In genomic region chr12:120264086-120264485, GRCh38 we compare ENCODE assay signal across 9 cellular contexts. TPM values are rescaled to one million over a fixed set of nuclear protein-coding genes. Genes with fewer than 3 reads are reported as not detected.
A peak's percentile ranks its signal among the peaks of the same experiment; 100 is the strongest.
DNase-seq lines count a peak whose midpoint lies in the region; ATAC-seq and TF ChIP-seq lines count a peak whose summit lies in the region.
"Had no signal": no experiment of that assay in that cellular context is flagged by ENCODE, and none has a peak within 500 bp of the region (broad histone marks: within the 10 kb centered on the region; RNA-seq: fewer than 3 reads in every experiment).

No MANE protein-coding gene starts in this region.

- intact Hi-C loops in OCI-LY7 (cut with micrococcal nuclease; ENCODE audit: unreplicated experiment): loop anchor here (10.0 kb wide), 1 partner anchor 179 kb away; no protein-coding TSS in a partner anchor

- DNase-seq in BE2C: no peak
- no peak for DNase-seq in T-helper 17 cell
- DNase-seq in fibroblast of mammary gland (ENCODE audit: low read depth): no peak
- no peak for DNase-seq in neural progenitor cell (ENCODE audit: low spot score)
- DNase-seq in OCI-LY7 (ENCODE audit: low spot score): no peak
- DNase-seq: NCI-H1417 had no signal

- H3K36me3 Mint-ChIP-seq in T-helper 17 cell (ENCODE audit: low read depth) (peaks cover 8% of the 10 kb centered on the region), neural progenitor cell (peaks cover 2% of the 10 kb centered on the region)

- H3K4me3 ChIP-seq in BE2C (ENCODE audit: low read depth, low read length) (peak overlapping the region; percentile 72; the same call in 1 of the 2 replicates), fibroblast of mammary gland (ENCODE audit: control insufficient read depth, low read depth, low read length) (peak overlapping the region; percentile 89), neural progenitor cell (peak overlapping the region; percentile 97), OCI-LY7 (ENCODE audit: low read depth, low read length, poor library complexity, severe bottlenecking) (no peak overlapping the region)

- H3K36me3 ChIP-seq in BE2C: no peaks in the 10 kb centered on the region
- H3K36me3 ChIP-seq in neural progenitor cell: no peaks in the 10 kb centered on the region
- no peaks in the 10 kb centered on the region for H3K36me3 ChIP-seq in OCI-LY7 (ENCODE audit: insufficient read depth, low read length)

- H4K20me1 ChIP-seq in neural progenitor cell (ENCODE audit: low read depth) (peaks cover 43% of the 10 kb centered on the region), OCI-LY7 (ENCODE audit: insufficient read depth, low read length) (no peaks in the 10 kb centered on the region)

- TF ChIP-seq CTCF in BE2C (IDR thresholded peaks at IDR 0.05; ENCODE audit: low read depth, low read length) (no peak), fibroblast of mammary gland (conservative IDR thresholded peaks at IDR 0.05; ENCODE audit: control insufficient read depth, insufficient read depth, low read depth, low read length) (no peak), neural progenitor cell (IDR thresholded peaks at IDR 0.05) (no peak), OCI-LY7 (conservative IDR thresholded peaks at IDR 0.05; ENCODE audit: low read length) (no peak)

- H2AFZ ChIP-seq in neural progenitor cell (replicated peaks): no peak overlapping the region
- no peak overlapping the region for H2AFZ ChIP-seq in OCI-LY7 (ENCODE audit: low read length)

- H3K9me2 ChIP-seq in OCI-LY7 (ENCODE audit: insufficient read depth, low read length): no peaks in the 10 kb centered on the region

- BruUV-seq in OCI-LY7 (replicated peaks; lab: Mats Ljungman, UMichigan): no TSS peak

- H3K4me3 Mint-ChIP-seq in T-helper 17 cell (peak overlapping the region; percentile 99), neural progenitor cell (peak overlapping the region; percentile 87)

- H3K79me2 ChIP-seq in neural progenitor cell (ENCODE audit: low read depth) (peaks cover 63% of the 10 kb centered on the region), OCI-LY7 (ENCODE audit: insufficient read depth, low read depth, low read length) (no peaks in the 10 kb centered on the region)

- H3K27ac Mint-ChIP-seq in T-helper 17 cell: peak overlapping the region; percentile 98
- H3K27ac Mint-ChIP-seq in neural progenitor cell: no peak overlapping the region

- H3K9ac ChIP-seq in neural progenitor cell: no peak overlapping the region

- no peaks in the 10 kb centered on the region for H3K9me3 ChIP-seq in BE2C
- H3K9me3 ChIP-seq in T-helper 17 cell (ENCODE audit: control insufficient read depth, low read length, poor library complexity, severe bottlenecking): no peaks in the 10 kb centered on the region
- H3K9me3 ChIP-seq in neural progenitor cell (ENCODE audit: low read depth): no peaks in the 10 kb centered on the region
- H3K9me3 ChIP-seq in OCI-LY7 (ENCODE audit: low read length): no peaks in the 10 kb centered on the region

- H3K27ac ChIP-seq in neural progenitor cell: no peak overlapping the region
- H3K27ac ChIP-seq in OCI-LY7 (ENCODE audit: low read depth, low read length, poor library complexity, severe bottlenecking): no peak overlapping the region

- H3K4me2 ChIP-seq in neural progenitor cell: peak overlapping the region; percentile 97
- no peak overlapping the region for H3K4me2 ChIP-seq in OCI-LY7 (ENCODE audit: low read length)

- H3K9me3 Mint-ChIP-seq in neural progenitor cell: no peaks in the 10 kb centered on the region

- H3K27me3 Mint-ChIP-seq in T-helper 17 cell: no peaks in the 10 kb centered on the region
- peaks cover 6% of the 10 kb centered on the region for H3K27me3 Mint-ChIP-seq in neural progenitor cell (ENCODE audit: insufficient read depth, low read depth)

- H3K4me1 Mint-ChIP-seq in T-helper 17 cell (peaks cover 42% of the 10 kb centered on the region), neural progenitor cell (peaks cover 34% of the 10 kb centered on the region)

- H3K27me3 ChIP-seq in BE2C (no peaks in the 10 kb centered on the region), neural progenitor cell (no peaks in the 10 kb centered on the region)

- H3K4me1 ChIP-seq in BE2C (peaks cover 3% of the 10 kb centered on the region), neural progenitor cell (peaks cover 20% of the 10 kb centered on the region), OCI-LY7 (ENCODE audit: insufficient read depth, low read length, poor library complexity, severe bottlenecking) (peaks cover 6% of the 10 kb centered on the region)

- ATAC-seq in T-helper 17 cell (no peak), GM19395 (IDR thresholded peaks at IDR 0.05; ENCODE audit: unreplicated experiment) (no peak), HG03280 (IDR thresholded peaks at IDR 0.05; ENCODE audit: unreplicated experiment) (no peak), GM18909 (IDR thresholded peaks at IDR 0.05; ENCODE audit: poor library complexity, unreplicated experiment) (no peak)

- peaks cover 6% of the 10 kb centered on the region for H3F3A ChIP-seq in neural progenitor cell (ENCODE audit: low read depth)

- CTCF ChIA-PET in OCI-LY7 (lab: Charles Lee; ENCODE audit: unreplicated experiment): interaction anchor here (7.2 kb wide), 1 partner anchor 36 kb away, joined by 68 read pairs; no protein-coding TSS in a partner anchor

- POLR2A ChIA-PET in OCI-LY7 (lab: Charles Lee): no interaction called here

RNA-seq across cellular contexts. Expression of gene PXN, which starts 1.4 kb away (rescaled TPM):
- polyA plus RNA-seq in BE2C (2012; ENCODE audit: insufficient read depth, insufficient read length, low read depth): 12.6 TPM
- total RNA-seq in T-helper 17 cell: 100 to 1,000 TPM; 155 to 190 TPM
- total RNA-seq in neural progenitor cell (ENCODE audit: low replicate concordance): 8.2 and 19.3 TPM in 2 replicates
- total RNA-seq in OCI-LY7 (2014; rRNA removed; shearing (Covaris generic)): 5.5 and 8.6 TPM in 2 replicates
- total RNA-seq in OCI-LY7 (2022): 22.9 and 25.9 TPM in 2 replicates

RNA-seq across cellular contexts. Expression of gene RNU4-2, which starts 27.6 kb away (rescaled TPM):
- polyA plus RNA-seq in BE2C (2012; ENCODE audit: insufficient read depth, insufficient read length, low read depth): not detected
- over 10,000 TPM; 12,026 to 15,039 TPM for total RNA-seq in T-helper 17 cell
- under 0.01 TPM in 1 of 2 replicates, not detected in the other for total RNA-seq in neural progenitor cell (ENCODE audit: low replicate concordance)
- under 0.01 TPM in 1 of 2 replicates, not detected in the other for total RNA-seq in OCI-LY7 (2014; rRNA removed; shearing (Covaris generic))
- 1,646 and 3,315 TPM in 2 replicates for total RNA-seq in OCI-LY7 (2022)

RNA-seq across cellular contexts. Expression of gene RNU4-1, which starts 29.0 kb away (rescaled TPM):
- polyA plus RNA-seq in BE2C (2012; ENCODE audit: insufficient read depth, insufficient read length, low read depth): 5.0 TPM
- total RNA-seq in T-helper 17 cell (1,000 to 10,000 TPM; 2,168 to 2,286 TPM), neural progenitor cell (ENCODE audit: low replicate concordance) (under 0.01 TPM in 2 replicates), OCI-LY7 (2022) (1,670 and 3,289 TPM in 2 replicates)
- under 0.01 TPM in 1 of 2 replicates, not detected in the other for total RNA-seq in OCI-LY7 (2014; rRNA removed; shearing (Covaris generic))

RNA-seq across cellular contexts. Expression of gene SIRT4, which starts 38.0 kb away (rescaled TPM):
- 10.1 TPM for polyA plus RNA-seq in BE2C (2012; ENCODE audit: insufficient read depth, insufficient read length, low read depth)
- total RNA-seq in T-helper 17 cell (1 to 10 TPM in 1 of 2 donors, under 1 TPM in 1; 0.45 to 1.4 TPM), neural progenitor cell (ENCODE audit: low replicate concordance) (3.8 and 6.8 TPM in 2 replicates), OCI-LY7 (2022) (1.4 and 2.2 TPM in 2 replicates)
- total RNA-seq in OCI-LY7 (2014; rRNA removed; shearing (Covaris generic)): 0.54 and 2.1 TPM in 2 replicates
